13 cellular contexts compared by ENCODE assay signal in the genomic region with DNA sequence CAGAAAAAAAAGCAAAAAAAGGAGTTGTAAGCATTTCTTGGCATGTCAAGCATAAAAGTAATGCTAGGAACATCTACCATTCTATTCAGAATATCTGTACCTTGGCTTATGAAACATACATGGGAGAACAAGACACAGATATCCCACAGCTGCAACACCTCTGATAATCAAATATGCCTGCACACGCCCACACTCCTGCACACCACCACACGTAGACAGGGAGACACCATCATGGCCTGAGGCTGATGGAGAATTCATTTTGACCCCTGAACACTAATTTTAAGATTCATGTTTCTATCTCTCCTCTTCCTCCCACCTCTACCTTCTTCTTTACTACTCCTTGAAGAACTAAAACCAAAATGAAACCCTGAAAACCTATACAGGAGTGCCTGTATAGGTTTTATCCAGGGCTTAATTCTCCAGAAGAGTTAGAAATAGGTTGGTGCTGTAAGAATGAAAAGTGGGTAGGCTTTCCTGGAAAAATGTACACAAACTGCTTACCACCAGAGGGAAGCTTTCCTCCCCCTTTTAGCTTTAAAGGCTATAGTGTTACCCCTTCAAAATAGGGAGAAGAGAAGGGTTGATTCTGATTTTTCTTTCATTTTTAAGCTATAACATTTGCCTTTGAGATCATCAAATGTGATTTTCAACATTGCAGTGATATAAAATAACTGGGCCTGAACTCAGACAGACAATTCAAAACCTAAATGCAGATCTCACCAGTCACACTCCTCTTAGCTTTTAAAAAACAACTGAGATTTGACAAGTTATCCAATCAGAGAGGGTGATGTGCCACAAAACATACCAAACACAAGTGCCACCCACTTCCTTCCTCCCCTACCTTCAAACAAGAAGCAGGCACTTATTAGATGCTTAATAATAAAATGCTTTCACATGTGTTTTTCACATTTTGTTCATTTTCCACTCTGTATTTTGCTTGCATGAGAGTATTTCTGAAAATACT. TPM values are rescaled to one million over a fixed set of nuclear protein-coding genes. Genes with fewer than 3 reads are reported as not detected.
DNase-seq lines count a peak whose midpoint lies in the region; ATAC-seq and TF ChIP-seq lines count a peak whose summit lies in the region.
"Had no signal": no experiment of that assay in that cellular context is flagged by ENCODE, and none has a peak within 500 bp of the region (broad histone marks: within the 10 kb centered on the region; RNA-seq: fewer than 3 reads in every experiment).

No MANE protein-coding gene starts in this region.

- H3K79me2 ChIP-seq in OCI-LY3 (ENCODE audit: low read length) = no peaks in the 10 kb centered on the region
- H3K79me2 ChIP-seq: parathyroid adenoma had no signal

- no peaks in the 10 kb centered on the region for H3K27me3 Mint-ChIP-seq in activated T-cell treated with anti-CD3 and anti-CD28 coated beads, Interleukin-2, amount 50 U/mL, for 24 hours
- no peaks in the 10 kb centered on the region for H3K27me3 Mint-ChIP-seq in osteocyte (ENCODE audit: unreplicated experiment)

- H2AFZ ChIP-seq in OCI-LY3 (ENCODE audit: low read depth, low read length) = no peak overlapping the region
- H2AFZ ChIP-seq: parathyroid adenoma had no signal

- H3K4me3 ChIP-seq in OCI-LY3 (ENCODE audit: low read length) = no peak overlapping the region
- no peak overlapping the region for H3K4me3 ChIP-seq in cardiac fibroblast (replicated peaks in 1 of 2; ENCODE audit: low read depth in 2 of 2, low read length in 2 of 2)
- H3K4me3 ChIP-seq in lower leg skin (ENCODE audit: low read depth, poor library complexity, severe bottlenecking) = no peak overlapping the region
- H3K4me3 ChIP-seq: coronary artery had no signal

- no peak overlapping the region for H3K27ac ChIP-seq in OCI-LY3 (ENCODE audit: low read length)
- H3K27ac ChIP-seq: coronary artery, parathyroid adenoma had no signal

- no peaks in the 10 kb centered on the region for H3K27me3 ChIP-seq in OCI-LY3 (ENCODE audit: low read depth, low read length)

- 61 to 76% methylated on average over 2 of the region's 2 CpGs for WGBS in lower leg skin, 2 donors

- H3K4me1 Mint-ChIP-seq in activated T-cell treated with anti-CD3 and anti-CD28 coated beads, Interleukin-2, amount 50 U/mL, for 24 hours (ENCODE audit: low read depth) = peaks cover 71% of the 10 kb centered on the region
- peaks cover 12% of the 10 kb centered on the region for H3K4me1 Mint-ChIP-seq in osteocyte (ENCODE audit: unreplicated experiment)

- no peak for TF ChIP-seq POLR2A in lower leg skin (IDR thresholded peaks at IDR 0.05)

- intact Hi-C loops in lower leg skin (cut with DNase I; ENCODE audit: low total_unique reads) = no loop called here

- peaks cover 86% of the 10 kb centered on the region for H3K36me3 Mint-ChIP-seq in activated T-cell treated with anti-CD3 and anti-CD28 coated beads, Interleukin-2, amount 50 U/mL, for 24 hours (ENCODE audit: low read depth)
- H3K36me3 Mint-ChIP-seq in osteocyte (ENCODE audit: unreplicated experiment) = peaks cover 16% of the 10 kb centered on the region

- DNase-seq in activated T-cell treated with anti-CD3 and anti-CD28 coated beads, Interleukin-2, amount 50 U/mL, for 24 hours = no peak
- DNase-seq in activated T-cell treated with anti-CD3 and anti-CD28 coated beads, Interleukin-2, amount 50 U/mL, for 48 hours = no peak
- no peak for DNase-seq in cardiac fibroblast (ENCODE audit: low read depth in 2 of 2)
- DNase-seq in osteocyte (ENCODE audit: extremely low spot score, unreplicated experiment) = no peak
- no peak for DNase-seq in lower leg skin (ENCODE audit: low spot score in 2 of 2)
- no peak for DNase-seq in KBM-7
- DNase-seq: NCI-H1417 treated with DMSO at 0.1 percent for 48 hours; stimulated activated CD4-positive, alpha-beta T cell treated with anti-CD3 and anti-CD28 coated beads, Interleukin-2, amount 100 ng/mL, for 48 hours; substantia nigra had no signal

- peaks cover 32% of the 10 kb centered on the region for H3K4me1 ChIP-seq in OCI-LY3 (ENCODE audit: low read length)
- H3K4me1 ChIP-seq: parathyroid adenoma had no signal

- H3K4me3 Mint-ChIP-seq in activated T-cell treated with anti-CD3 and anti-CD28 coated beads, Interleukin-2, amount 50 U/mL, for 24 hours = no peak overlapping the region
- no peak overlapping the region for H3K4me3 Mint-ChIP-seq in osteocyte (ENCODE audit: unreplicated experiment)

- no peak overlapping the region for H3K4me2 ChIP-seq in OCI-LY3 (ENCODE audit: low read length)

- H4K20me1 ChIP-seq in OCI-LY3 (ENCODE audit: insufficient read depth, low read length) = peaks cover 16% of the 10 kb centered on the region; the same call in 1 of the 2 replicates

- H3K9ac ChIP-seq in OCI-LY3 (ENCODE audit: low read length) = no peak overlapping the region
- H3K9ac ChIP-seq: parathyroid adenoma had no signal

- no peaks in the 10 kb centered on the region for H3K9me3 Mint-ChIP-seq in activated T-cell treated with anti-CD3 and anti-CD28 coated beads, Interleukin-2, amount 50 U/mL, for 24 hours
- no peaks in the 10 kb centered on the region for H3K9me3 Mint-ChIP-seq in osteocyte (ENCODE audit: unreplicated experiment)

- in situ Hi-C loops in KBM-7 (cut with MboI; ENCODE audit: low pct_unique_long_range_greater_than_20kb, low sequenced_read_pairs) = no loop called here

- no peaks in the 10 kb centered on the region for H3K9me3 ChIP-seq in OCI-LY3 (ENCODE audit: insufficient read depth, low read length)

- peak overlapping the region; percentile 79 for H3K27ac Mint-ChIP-seq in activated T-cell treated with anti-CD3 and anti-CD28 coated beads, Interleukin-2, amount 50 U/mL, for 24 hours
- peak overlapping the region; percentile 42 for H3K27ac Mint-ChIP-seq in osteocyte (ENCODE audit: unreplicated experiment)

- H3K36me3 ChIP-seq in OCI-LY3 (replicated peaks; ENCODE audit: low read depth, low read length) = peaks cover 47% of the 10 kb centered on the region

- TF ChIP-seq CTCF in OCI-LY3 (IDR thresholded peaks at IDR 0.05; ENCODE audit: low read depth, low read length) (peak; percentile 27; the same call in 1 of the 2 replicates), cardiac fibroblast (IDR thresholded peaks at IDR 0.05; ENCODE audit: low read depth, low read length) (peak; percentile 9), osteocyte (IDR thresholded peaks at IDR 0.05) (peak; percentile 25), lower leg skin (IDR thresholded peaks at IDR 0.05) (no peak)

- ATAC-seq in GM19351 (IDR thresholded peaks at IDR 0.05; ENCODE audit: unreplicated experiment) = no peak

RNA-seq across cellular contexts. Expression of a gene that starts 57.9 kb away (rescaled TPM):
- total RNA-seq in osteocyte (88.8 and 89.4 TPM in 2 replicates), lower leg skin (10 to 100 TPM; 20.7 to 45.0 (median 38.8) TPM)

Comparison
In these comparisons a context has a peak if more than half of its experiments do, and no peak if none do; other contexts are left out.
1. CTCF ChIP-seq: peak in OCI-LY3 (single experiment), cardiac fibroblast (single experiment) and osteocyte (single experiment); none in lower leg skin (0 of 3).